In genomic region chr21:45556302-45556644, GRCh38 we compare ENCODE assay signal across 8 cellular contexts. TPM values are rescaled to one million over a fixed set of nuclear protein-coding genes. Genes with fewer than 3 reads are reported as not detected.
DNase-seq lines count a peak whose midpoint lies in the region; ATAC-seq and TF ChIP-seq lines count a peak whose summit lies in the region.

No MANE protein-coding gene starts in this region.

- no peaks in the 10 kb centered on the region for H4K20me1 ChIP-seq in GM23338 (replicated peaks; ENCODE audit: insufficient read depth)

- H3K79me2 ChIP-seq in GM23338 (replicated peaks; ENCODE audit: insufficient read depth) = no peaks in the 10 kb centered on the region

- DNase-seq in GM23338 (ENCODE audit: low spot score) (no peak), activated B cell treated with CpG ODN at 0.5 μM for 24 hours (no peak), left lung (no peak), activated T-cell treated with anti-CD3 and anti-CD28 coated beads for 4 hours (no peak), DMS53 (lab: John Stamatoyannopoulos, UW) (no peak), NCI-H748 (lab: John Stamatoyannopoulos, UW; ENCODE audit: unreplicated experiment) (no peak), dedifferentiated amniotic fluid mesenchymal stem cell (ENCODE audit: extremely low spot score) (no peak)

- H3K9me3 ChIP-seq in left lung = no peaks in the 10 kb centered on the region
- no peaks in the 10 kb centered on the region for H3K9me3 ChIP-seq in subcutaneous abdominal adipose tissue (ENCODE audit: control insufficient read depth in 5 of 5, low read length in 5 of 5)

- TF ChIP-seq CTCF in GM23338 (conservative IDR thresholded peaks at IDR 0.05; ENCODE audit: low read depth in 2 of 2) (no peak), activated B cell treated with CpG ODN at 0.5 μM for 24 hours (IDR thresholded peaks at IDR 0.05) (no peak), left lung (IDR thresholded peaks at IDR 0.05) (peak in 1 of 2 donors; percentile 28)

- H3F3A ChIP-seq in GM23338 (replicated peaks; ENCODE audit: low read depth) = 0 out of 2 replicates have a peak, but pooled peaks cover 2% of the 10 kb centered on the region

- no peak overlapping the region for H3K27ac ChIP-seq in GM23338 (ENCODE audit: low read depth)
- H3K27ac ChIP-seq in left lung = peak overlapping the region; percentile 84 to 94
- H3K27ac ChIP-seq in subcutaneous abdominal adipose tissue (ENCODE audit: low read depth, low read length) = peak overlapping the region; percentile 83

- H3K4me1 Mint-ChIP-seq in GM23338 (peaks cover 26% of the 10 kb centered on the region), activated B cell treated with CpG ODN at 0.5 μM for 24 hours (peaks cover 24% of the 10 kb centered on the region)

- H2AFZ ChIP-seq in GM23338 = no peak overlapping the region

- H3K27me3 ChIP-seq in GM23338 (ENCODE audit: insufficient read depth) (no peaks in the 10 kb centered on the region), left lung (no peaks in the 10 kb centered on the region), subcutaneous abdominal adipose tissue (ENCODE audit: control insufficient read depth in 5 of 5, insufficient read depth in 4 of 5, low read length in 5 of 5) (peaks cover 0 to 14% (median 5%) of the 10 kb centered on the region in 5 donors)

- H3K36me3 ChIP-seq in GM23338 (ENCODE audit: insufficient read depth) = no peaks in the 10 kb centered on the region
- H3K36me3 ChIP-seq in left lung = no peaks in the 10 kb centered on the region
- no peaks in the 10 kb centered on the region for H3K36me3 ChIP-seq in subcutaneous abdominal adipose tissue (ENCODE audit: control insufficient read depth in 5 of 5, insufficient read depth in 5 of 5, low read length in 5 of 5)

- H3K9me3 Mint-ChIP-seq in GM23338 (peaks cover 4% of the 10 kb centered on the region; the same call in 1 of the 3 replicates), activated B cell treated with CpG ODN at 0.5 μM for 24 hours (no peaks in the 10 kb centered on the region)

- H3K27ac Mint-ChIP-seq in GM23338 (no peak overlapping the region), activated B cell treated with CpG ODN at 0.5 μM for 24 hours (no peak overlapping the region)

- H3K4me2 ChIP-seq in GM23338 = peak overlapping the region; percentile 67; the same call in 1 of the 2 replicates

- peak overlapping the region in 2 of 5 donors; percentile 8 to 76 for H3K9ac ChIP-seq in subcutaneous abdominal adipose tissue (ENCODE audit: low read length in 5 of 5)

- no peak for ATAC-seq in GM23338
- no peak for ATAC-seq in activated B cell treated with CpG ODN at 0.5 μM for 24 hours (ENCODE audit: low read depth)
- ATAC-seq in left lung = no peak

- H3K4me3 Mint-ChIP-seq in GM23338 = no peak overlapping the region
- H3K4me3 Mint-ChIP-seq in activated B cell treated with CpG ODN at 0.5 μM for 24 hours = peak overlapping the region; percentile 70

- CTCF ChIA-PET in activated B cell treated with CpG ODN at 0.5 μM for 24 hours (lab: Charles Lee) = interaction anchor here (0.8 to 1.7 kb wide), 7 partner anchors 11 to 263 kb away, joined by 3 to 16 read pairs (median 4); no protein-coding TSS in a partner anchor

- intact Hi-C loops in activated B cell treated with CpG ODN at 0.5 μM for 24 hours (cut with micrococcal nuclease) = loop anchor here (1.0 kb wide), 3 partner anchors 36 to 264 kb away; no protein-coding TSS in a partner anchor
- intact Hi-C loops in left lung (cut with DNase I) = loop anchor here in 1 of 2 donors (10.0 kb wide), 1 partner anchor 269 kb away; no protein-coding TSS in a partner anchor

- POLR2A ChIA-PET in activated B cell treated with CpG ODN at 0.5 μM for 24 hours (lab: Charles Lee) = interaction anchor here (0.6 to 2.0 kb wide), 4 partner anchors 36 to 739 kb away, joined by 3 to 7 read pairs (median 4); no protein-coding TSS in a partner anchor

- no peaks in the 10 kb centered on the region for H3K9me2 ChIP-seq in GM23338 (ENCODE audit: insufficient read depth)

- H3K4me1 ChIP-seq in GM23338 (ENCODE audit: insufficient read depth) (peaks cover 7% of the 10 kb centered on the region), left lung (peaks cover 0 to 32% of the 10 kb centered on the region in 2 donors), subcutaneous abdominal adipose tissue (ENCODE audit: control insufficient read depth in 5 of 5, insufficient read depth in 5 of 5, low read length in 5 of 5) (peaks cover 0 to 33% (median 26%) of the 10 kb centered on the region in 5 donors)

- H3K4me3 ChIP-seq in GM23338 = peak overlapping the region; percentile 53
- H3K4me3 ChIP-seq in left lung = peak overlapping the region in 1 of 2 donors; percentile 56
- peak overlapping the region in 3 of 5 donors; percentile 59 to 71 (median 61) for H3K4me3 ChIP-seq in subcutaneous abdominal adipose tissue (ENCODE audit: low read depth in 1 of 5, low read length in 5 of 5)

- H3K36me3 Mint-ChIP-seq in GM23338 (ENCODE audit: low read depth) (no peaks in the 10 kb centered on the region), activated B cell treated with CpG ODN at 0.5 μM for 24 hours (ENCODE audit: low read depth) (no peaks in the 10 kb centered on the region)

- H3K27me3 Mint-ChIP-seq in GM23338 (ENCODE audit: insufficient read depth, low read depth, poor library complexity) (peaks cover 6% of the 10 kb centered on the region), activated B cell treated with CpG ODN at 0.5 μM for 24 hours (peaks cover 3% of the 10 kb centered on the region)

TF ChIP-seq in GM23338, 12 proteins besides CTCF, POLR2A, EP300 and RAD21:
- TF ChIP-seq EZH2 (IDR thresholded peaks at IDR 0.05; ENCODE audit: low read depth, unreplicated experiment) (no peak), ZNF331 (CRISPR knock-in tag; IDR thresholded peaks at IDR 0.05; ENCODE audit: low read depth) (no peak), EZH2phosphoT487 (IDR thresholded peaks at IDR 0.05; ENCODE audit: unreplicated experiment) (no peak)
- TF ChIP-seq, protein P1, sequence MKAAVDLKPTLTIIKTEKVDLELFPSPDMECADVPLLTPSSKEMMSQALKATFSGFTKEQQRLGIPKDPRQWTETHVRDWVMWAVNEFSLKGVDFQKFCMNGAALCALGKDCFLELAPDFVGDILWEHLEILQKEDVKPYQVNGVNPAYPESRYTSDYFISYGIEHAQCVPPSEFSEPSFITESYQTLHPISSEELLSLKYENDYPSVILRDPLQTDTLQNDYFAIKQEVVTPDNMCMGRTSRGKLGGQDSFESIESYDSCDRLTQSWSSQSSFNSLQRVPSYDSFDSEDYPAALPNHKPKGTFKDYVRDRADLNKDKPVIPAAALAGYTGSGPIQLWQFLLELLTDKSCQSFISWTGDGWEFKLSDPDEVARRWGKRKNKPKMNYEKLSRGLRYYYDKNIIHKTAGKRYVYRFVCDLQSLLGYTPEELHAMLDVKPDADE (IDR thresholded peaks at IDR 0.05) = no peak

RNA-seq across cellular contexts. Expression of gene SLC19A1, which starts 14.0 kb away (rescaled TPM):
- total RNA-seq in GM23338 (2014; rRNA removed; shearing (Covaris generic)) = 25.9 and 33.0 TPM in 2 replicates
- polyA plus RNA-seq in GM23338 (2016; fragmentation: Nextera tagmentation; extraction: Ambion mirVana) = 31.2 and 37.4 TPM in 2 replicates
- total RNA-seq in activated B cell treated with CpG ODN at 0.5 μM for 24 hours = 7.4 and 10.7 TPM in 2 replicates
- 10 to 100 TPM; 32.7 to 50.4 TPM for total RNA-seq in left lung
